ENCODE assay signal across 10 cellular contexts in genomic region chr3:185270262-185270955, GRCh38. TPM values are rescaled to one million over a fixed set of nuclear protein-coding genes. Genes with fewer than 3 reads are reported as not detected.
DNase-seq lines count a peak whose midpoint lies in the region; ATAC-seq and TF ChIP-seq lines count a peak whose summit lies in the region.
"Had no signal": no experiment of that assay in that cellular context is flagged by ENCODE, and none has a peak within 500 bp of the region (broad histone marks: within the 10 kb centered on the region; RNA-seq: fewer than 3 reads in every experiment).

No MANE protein-coding gene starts in this region.

- peaks cover 50% of the 10 kb centered on the region for H3K27me3 ChIP-seq in suprapubic skin

- H3K4me3 ChIP-seq in suprapubic skin, result no peak overlapping the region

- peak; percentile 72 for DNase-seq in SK-N-DZ (ENCODE audit: low spot score)
- DNase-seq in left ventricle myocardium superior, result no peak
- DNase-seq in activated T-helper 1 cell treated with anti-CD3 and anti-CD28 coated beads, Interleukin-12 subunit alpha, Interleukin-12 subunit beta, Interleukin-2, Interleukin-4 antibody, amounts not matched to agents 30 ng/mL and 10 ng/mL and 1 ng/mL, durations not matched to agents 14 hours and 24 hours and 36 hours (ENCODE audit: low spot score), result no peak
- no peak for DNase-seq in suprapubic skin (ENCODE audit: low spot score in 2 of 2)
- DNase-seq: activated B cell treated with CpG ODN at 0.5 μM for 24 hours had no signal

- H3K27ac ChIP-seq in suprapubic skin, result no peak overlapping the region
- H3K27ac ChIP-seq: neutrophil had no signal

- H3K9me3 Mint-ChIP-seq in activated T-helper 1 cell treated with anti-CD3 and anti-CD28 coated beads, Interleukin-12 subunit alpha, Interleukin-12 subunit beta, Interleukin-2, Interleukin-4 antibody, amounts not matched to agents 30 ng/mL and 10 ng/mL and 1 ng/mL, durations not matched to agents 14 hours and 24 hours and 36 hours, result no peaks in the 10 kb centered on the region
- H3K9me3 Mint-ChIP-seq: activated B cell treated with CpG ODN at 0.5 μM for 24 hours had no signal

- no peaks in the 10 kb centered on the region for H3K36me3 ChIP-seq in suprapubic skin
- H3K36me3 ChIP-seq: neutrophil had no signal

- H3K27me3 Mint-ChIP-seq in activated T-helper 1 cell treated with anti-CD3 and anti-CD28 coated beads, Interleukin-12 subunit alpha, Interleukin-12 subunit beta, Interleukin-2, Interleukin-4 antibody, amounts not matched to agents 30 ng/mL and 10 ng/mL and 1 ng/mL, durations not matched to agents 14 hours and 24 hours and 36 hours (ENCODE audit: insufficient read depth), result peaks cover 11% of the 10 kb centered on the region

- no peak for TF ChIP-seq EP300 in suprapubic skin (IDR thresholded peaks at IDR 0.05)

- no peaks in the 10 kb centered on the region for H3K36me3 Mint-ChIP-seq in activated T-helper 1 cell treated with anti-CD3 and anti-CD28 coated beads, Interleukin-12 subunit alpha, Interleukin-12 subunit beta, Interleukin-2, Interleukin-4 antibody, amounts not matched to agents 30 ng/mL and 10 ng/mL and 1 ng/mL, durations not matched to agents 14 hours and 24 hours and 36 hours (ENCODE audit: low read depth)

- no peak for TF ChIP-seq POLR2A in suprapubic skin (IDR thresholded peaks at IDR 0.05)

- peak; percentile 70 for ATAC-seq in left ventricle myocardium superior
- ATAC-seq in HG02571 (IDR thresholded peaks at IDR 0.05; ENCODE audit: unreplicated experiment), result no peak
- no peak for ATAC-seq in HG03095 (IDR thresholded peaks at IDR 0.05; ENCODE audit: unreplicated experiment)

- intact Hi-C loops in left ventricle myocardium superior (cut with micrococcal nuclease), result no loop called here
- intact Hi-C loops in activated T-helper 1 cell treated with anti-CD3 and anti-CD28 coated beads, Interleukin-12 subunit alpha, Interleukin-12 subunit beta, Interleukin-2, Interleukin-4 antibody, amounts not matched to agents 30 ng/mL and 10 ng/mL and 1 ng/mL, durations not matched to agents 14 hours and 24 hours and 36 hours (cut with micrococcal nuclease), result no loop called here

- WGBS in suprapubic skin, result 55% methylated on average over 4 of the region's 4 CpGs

- H3K27ac Mint-ChIP-seq in activated T-helper 1 cell treated with anti-CD3 and anti-CD28 coated beads, Interleukin-12 subunit alpha, Interleukin-12 subunit beta, Interleukin-2, Interleukin-4 antibody, amounts not matched to agents 30 ng/mL and 10 ng/mL and 1 ng/mL, durations not matched to agents 14 hours and 24 hours and 36 hours, result no peak overlapping the region
- H3K27ac Mint-ChIP-seq: activated B cell treated with CpG ODN at 0.5 μM for 24 hours had no signal

- H3K4me3 Mint-ChIP-seq in activated T-helper 1 cell treated with anti-CD3 and anti-CD28 coated beads, Interleukin-12 subunit alpha, Interleukin-12 subunit beta, Interleukin-2, Interleukin-4 antibody, amounts not matched to agents 30 ng/mL and 10 ng/mL and 1 ng/mL, durations not matched to agents 14 hours and 24 hours and 36 hours, result no peak overlapping the region
- H3K4me3 Mint-ChIP-seq: activated B cell treated with CpG ODN at 0.5 μM for 24 hours had no signal

- no peaks in the 10 kb centered on the region for H3K4me1 Mint-ChIP-seq in activated T-helper 1 cell treated with anti-CD3 and anti-CD28 coated beads, Interleukin-12 subunit alpha, Interleukin-12 subunit beta, Interleukin-2, Interleukin-4 antibody, amounts not matched to agents 30 ng/mL and 10 ng/mL and 1 ng/mL, durations not matched to agents 14 hours and 24 hours and 36 hours (ENCODE audit: low read depth)
- H3K4me1 Mint-ChIP-seq: activated B cell treated with CpG ODN at 0.5 μM for 24 hours had no signal

- TF ChIP-seq CTCF in GM12874 (IDR thresholded peaks at IDR 0.05; ENCODE audit: insufficient read depth, low read depth, low read length) (peak; percentile 46; the same call in 1 of the 2 replicates), LNCAP (IDR thresholded peaks at IDR 0.05) (peak; percentile 58; the same call in 1 of the 2 replicates), suprapubic skin (IDR thresholded peaks at IDR 0.05) (peak in 1 of 2 donors; percentile 15)

- H3K4me1 ChIP-seq in suprapubic skin, result no peaks in the 10 kb centered on the region

- no peaks in the 10 kb centered on the region for H3K9me3 ChIP-seq in suprapubic skin
- H3K9me3 ChIP-seq: neutrophil had no signal

RNA-seq across cellular contexts. Expression of gene EHHADH, which starts 16.6 kb away (rescaled TPM):
- polyA plus RNA-seq in SK-N-DZ (2014; cell fraction: cytosol; rRNA removed), result 3.0 and 3.1 TPM in 2 replicates
- 3.7 and 6.5 TPM in 2 replicates for polyA plus RNA-seq in SK-N-DZ (2014; cell fraction: nucleus; rRNA removed)
- total RNA-seq in left ventricle myocardium superior (19.2 TPM), suprapubic skin (1 to 10 TPM; 4.8 to 7.1 (median 6.3) TPM)
- 1.4 and 1.8 TPM in 2 replicates for total RNA-seq in activated T-helper 1 cell treated with anti-CD3 and anti-CD28 coated beads, Interleukin-12 subunit alpha, Interleukin-12 subunit beta, Interleukin-2, Interleukin-4 antibody, amounts not matched to agents 30 ng/mL and 10 ng/mL and 1 ng/mL, durations not matched to agents 14 hours and 24 hours and 36 hours
